Comparison of ENCODE assay signal across 1 cellular context in genomic region chr6:119620846-119621570, GRCh38.
TF ChIP-seq lines count a peak whose summit lies in the region.

No MANE protein-coding gene starts in this region.

TF ChIP-seq in WTC11, 78 proteins besides CTCF, POLR2A, EP300 and RAD21 (continued from another document):
- TF ChIP-seq, protein P1, sequence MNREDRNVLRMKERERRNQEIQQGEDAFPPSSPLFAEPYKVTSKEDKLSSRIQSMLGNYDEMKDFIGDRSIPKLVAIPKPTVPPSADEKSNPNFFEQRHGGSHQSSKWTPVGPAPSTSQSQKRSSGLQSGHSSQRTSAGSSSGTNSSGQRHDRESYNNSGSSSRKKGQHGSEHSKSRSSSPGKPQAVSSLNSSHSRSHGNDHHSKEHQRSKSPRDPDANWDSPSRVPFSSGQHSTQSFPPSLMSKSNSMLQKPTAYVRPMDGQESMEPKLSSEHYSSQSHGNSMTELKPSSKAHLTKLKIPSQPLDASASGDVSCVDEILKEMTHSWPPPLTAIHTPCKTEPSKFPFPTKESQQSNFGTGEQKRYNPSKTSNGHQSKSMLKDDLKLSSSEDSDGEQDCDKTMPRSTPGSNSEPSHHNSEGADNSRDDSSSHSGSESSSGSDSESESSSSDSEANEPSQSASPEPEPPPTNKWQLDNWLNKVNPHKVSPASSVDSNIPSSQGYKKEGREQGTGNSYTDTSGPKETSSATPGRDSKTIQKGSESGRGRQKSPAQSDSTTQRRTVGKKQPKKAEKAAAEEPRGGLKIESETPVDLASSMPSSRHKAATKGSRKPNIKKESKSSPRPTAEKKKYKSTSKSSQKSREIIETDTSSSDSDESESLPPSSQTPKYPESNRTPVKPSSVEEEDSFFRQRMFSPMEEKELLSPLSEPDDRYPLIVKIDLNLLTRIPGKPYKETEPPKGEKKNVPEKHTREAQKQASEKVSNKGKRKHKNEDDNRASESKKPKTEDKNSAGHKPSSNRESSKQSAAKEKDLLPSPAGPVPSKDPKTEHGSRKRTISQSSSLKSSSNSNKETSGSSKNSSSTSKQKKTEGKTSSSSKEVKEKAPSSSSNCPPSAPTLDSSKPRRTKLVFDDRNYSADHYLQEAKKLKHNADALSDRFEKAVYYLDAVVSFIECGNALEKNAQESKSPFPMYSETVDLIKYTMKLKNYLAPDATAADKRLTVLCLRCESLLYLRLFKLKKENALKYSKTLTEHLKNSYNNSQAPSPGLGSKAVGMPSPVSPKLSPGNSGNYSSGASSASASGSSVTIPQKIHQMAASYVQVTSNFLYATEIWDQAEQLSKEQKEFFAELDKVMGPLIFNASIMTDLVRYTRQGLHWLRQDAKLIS (CRISPR knock-in tag; IDR thresholded peaks at IDR 0.05; ENCODE audit: borderline replicate concordance): no peak
- TF ChIP-seq ZNF512 (CRISPR knock-in tag; IDR thresholded peaks at IDR 0.05; ENCODE audit: borderline replicate concordance) (no peak), GRHL2 (CRISPR knock-in tag; IDR thresholded peaks at IDR 0.05; ENCODE audit: insufficient replicate concordance, severe bottlenecking) (no peak), MLX (CRISPR knock-in tag; IDR thresholded peaks at IDR 0.05) (no peak)
- TF ChIP-seq, protein P2, sequence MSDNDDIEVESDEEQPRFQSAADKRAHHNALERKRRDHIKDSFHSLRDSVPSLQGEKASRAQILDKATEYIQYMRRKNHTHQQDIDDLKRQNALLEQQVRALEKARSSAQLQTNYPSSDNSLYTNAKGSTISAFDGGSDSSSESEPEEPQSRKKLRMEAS (CRISPR knock-in tag; IDR thresholded peaks at IDR 0.05): no peak
